11 cellular contexts compared by ENCODE assay signal in genomic region chr9:131837316-131837715, GRCh38.
DNase-seq lines count a peak whose midpoint lies in the region; ATAC-seq and TF ChIP-seq lines count a peak whose summit lies in the region.
"Had no signal": no experiment of that assay in that cellular context is flagged by ENCODE, and none has a peak within 500 bp of the region (broad histone marks: within the 10 kb centered on the region; RNA-seq: fewer than 3 reads in every experiment).

No MANE protein-coding gene starts in this region.

- H3K36me3 ChIP-seq in mesenchymal stem cell (ENCODE audit: control insufficient read depth in 1 of 2, insufficient read depth in 2 of 2, low read depth in 1 of 2, low read length in 2 of 2): no peaks in the 10 kb centered on the region
- H3K36me3 ChIP-seq: esophagus squamous epithelium had no signal

- TF ChIP-seq CTCF in LNCAP (IDR thresholded peaks at IDR 0.05) (peak; percentile 46), astrocyte of the spinal cord (IDR thresholded peaks at IDR 0.05; ENCODE audit: low read depth, low read length) (peak; percentile 31)

- no peak overlapping the region for H2BK120ac ChIP-seq in mesenchymal stem cell (ENCODE audit: low read depth, low read length)

- H3K4ac ChIP-seq in mesenchymal stem cell (ENCODE audit: low read depth in 1 of 2, low read length in 2 of 2): no peak overlapping the region

- no peak overlapping the region for H3K18ac ChIP-seq in mesenchymal stem cell (ENCODE audit: low read depth in 1 of 2, low read length in 2 of 2)

- peak; percentile 73 for DNase-seq in DMS53 (lab: John Stamatoyannopoulos, UW)
- DNase-seq in DMS53 treated with DMSO at 0.1 percent for 48 hours (lab: John Stamatoyannopoulos, UW; ENCODE audit: unreplicated experiment): no peak
- DNase-seq in astrocyte of the spinal cord (ENCODE audit: low read depth, low spot score): no peak
- DNase-seq in mesenchymal stem cell: peak; percentile 3
- DNase-seq: esophagus squamous epithelium, Karpas-422, T-cell had no signal

- peaks cover 17% of the 10 kb centered on the region for H3K4me1 ChIP-seq in mesenchymal stem cell (ENCODE audit: control insufficient read depth, insufficient read depth, low read depth, low read length)

- WGBS in mesenchymal stem cell: 72% methylated on average over 10 of the region's 10 CpGs

- ATAC-seq in GM21423 (IDR thresholded peaks at IDR 0.05; ENCODE audit: unreplicated experiment) (no peak), HG02571 (IDR thresholded peaks at IDR 0.05; ENCODE audit: unreplicated experiment) (no peak), GM21367 (IDR thresholded peaks at IDR 0.05; ENCODE audit: unreplicated experiment) (no peak)
- ATAC-seq: T-cell had no signal

- in situ Hi-C loops in astrocyte of the spinal cord (cut with HindIII; ENCODE audit: low sequenced_read_pairs): no loop called here

- no peak overlapping the region for H2AFZ ChIP-seq in mesenchymal stem cell (ENCODE audit: low read depth, low read length)

- H3K9me3 ChIP-seq in mesenchymal stem cell (ENCODE audit: control insufficient read depth, low read length): peaks cover 17% of the 10 kb centered on the region

- H3K9ac ChIP-seq in mesenchymal stem cell (ENCODE audit: low read length): no peak overlapping the region

- H4K91ac ChIP-seq in mesenchymal stem cell (ENCODE audit: low read length): no peak overlapping the region

- no peak overlapping the region for H3K23ac ChIP-seq in mesenchymal stem cell (ENCODE audit: low read length in 2 of 2)

- no peak overlapping the region for H4K8ac ChIP-seq in mesenchymal stem cell (ENCODE audit: low read length)

- no peak overlapping the region for H3K14ac ChIP-seq in mesenchymal stem cell (ENCODE audit: low read length in 2 of 2)

- H3K27me3 ChIP-seq in mesenchymal stem cell (ENCODE audit: control insufficient read depth in 1 of 2, insufficient read depth in 1 of 2, low read length in 2 of 2): peaks cover 22 to 53% of the 10 kb centered on the region in 2 experiments

- no peak overlapping the region for H2BK15ac ChIP-seq in mesenchymal stem cell (ENCODE audit: low read depth, poor library complexity, severe bottlenecking)

- H3K27ac ChIP-seq in mesenchymal stem cell (ENCODE audit: low read length, poor library complexity, severe bottlenecking): no peak overlapping the region
- H3K27ac ChIP-seq: esophagus squamous epithelium had no signal

- no peak overlapping the region for H2AK5ac ChIP-seq in mesenchymal stem cell (ENCODE audit: low read length, severe bottlenecking)

- no peaks in the 10 kb centered on the region for H3K79me1 ChIP-seq in mesenchymal stem cell (replicated peaks; ENCODE audit: low read length, poor library complexity, severe bottlenecking)

- H2BK5ac ChIP-seq in mesenchymal stem cell (ENCODE audit: low read depth, low read length, poor library complexity, severe bottlenecking): no peak overlapping the region

- no peak overlapping the region for H3K4me3 ChIP-seq in astrocyte of the spinal cord (ENCODE audit: low read depth, low read length)
- H3K4me3 ChIP-seq in mesenchymal stem cell (ENCODE audit: insufficient read depth in 1 of 2, low read depth in 1 of 2, low read length in 2 of 2): no peak overlapping the region
- H3K4me3 ChIP-seq: esophagus squamous epithelium had no signal

- no peak overlapping the region for H2BK12ac ChIP-seq in mesenchymal stem cell (ENCODE audit: low read length in 2 of 2)

- no peak overlapping the region for H3K4me2 ChIP-seq in mesenchymal stem cell (ENCODE audit: low read length, poor library complexity, severe bottlenecking)

Comparison
In these comparisons a context has a peak if more than half of its experiments do, and no peak if none do; other contexts are left out.
1. DNase-seq: peak in DMS53 (single experiment) and mesenchymal stem cell (single experiment); none in DMS53 treated with DMSO at 0.1 percent for 48 hours (single experiment) and astrocyte of the spinal cord (single experiment).